In the genomic region with DNA sequence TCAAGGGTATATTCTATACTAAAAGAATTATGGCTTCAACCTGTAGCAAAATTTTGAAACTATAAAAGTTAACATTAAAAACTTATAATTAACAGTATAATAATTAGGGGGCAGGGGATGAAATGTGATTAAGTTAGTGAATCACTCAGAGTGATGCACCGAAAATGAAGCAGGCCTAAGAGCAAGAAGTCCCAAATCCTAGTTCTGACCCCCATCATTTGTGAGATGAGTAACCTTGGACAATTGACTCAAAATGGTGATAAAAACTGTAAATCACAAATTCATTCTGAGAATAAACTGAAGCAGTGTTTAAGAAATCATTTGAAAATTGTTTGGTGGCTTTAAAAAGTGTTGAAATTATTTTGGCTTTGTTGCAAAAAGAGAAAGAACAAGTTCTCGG, we compare ENCODE assay signal across 17 cellular contexts.
"Had no signal": no experiment of that assay in that cellular context is flagged by ENCODE, and none has a peak within 500 bp of the region (broad histone marks: within the 10 kb centered on the region; RNA-seq: fewer than 3 reads in every experiment).

No MANE protein-coding gene starts in this region.

- H3K9ac ChIP-seq: parathyroid adenoma had no signal

- H3K4me1 ChIP-seq: colonic mucosa, parathyroid adenoma had no signal

- H2AFZ ChIP-seq: parathyroid adenoma had no signal

- H3K4me3 Mint-ChIP-seq: activated CD4-positive, alpha-beta T cell treated with anti-CD3 and anti-CD28 coated beads, Interleukin-2, amount 10 ng/mL, durations not matched to agents 7 days and 5 days had no signal

- H3K27ac Mint-ChIP-seq: activated CD4-positive, alpha-beta T cell treated with anti-CD3 and anti-CD28 coated beads, Interleukin-2, amount 10 ng/mL, durations not matched to agents 7 days and 5 days; activated naive CD4-positive, alpha-beta T cell treated with anti-CD3 and anti-CD28 coated beads, Interleukin-2, amount 50 U/mL, for 72 hours had no signal

- H3K27ac ChIP-seq: colonic mucosa, parathyroid adenoma, suprapubic skin had no signal

- H3K36me3 ChIP-seq: colonic mucosa, suprapubic skin had no signal

- DNase-seq: activated CD4-positive, alpha-beta T cell treated with anti-CD3 and anti-CD28 coated beads, Interleukin-2, amount 10 ng/mL, durations not matched to agents 7 days and 5 days; activated CD4-positive, CD25-positive, alpha-beta regulatory T cell; activated effector memory CD4-positive, alpha-beta T cell treated with Interleukin-2 at 50 U/mL for 16 hours; activated T-cell treated with anti-CD3 and anti-CD28 coated beads for 4 hours; amniotic stem cell; caudate nucleus; colonic mucosa; hypothalamus; kidney glomerular epithelial cell; retina; stimulated activated CD4-positive, alpha-beta T cell treated with anti-CD3 and anti-CD28 coated beads, Interleukin-15, amount 100 ng/mL, for 24 hours; stimulated activated CD4-positive, alpha-beta T cell treated with anti-CD3 and anti-CD28 coated beads, Interleukin-4, amount 100 ng/mL, for 24 hours; stimulated activated naive CD4-positive, alpha-beta T cell treated with Interleukin-2 at 50 U/mL for 16 hours; SW 1271 had no signal

- H3K79me2 ChIP-seq: parathyroid adenoma had no signal

- H3K4me3 ChIP-seq: colonic mucosa, suprapubic skin had no signal

- H3K27me3 Mint-ChIP-seq: activated CD4-positive, alpha-beta T cell treated with anti-CD3 and anti-CD28 coated beads, Interleukin-2, amount 10 ng/mL, durations not matched to agents 7 days and 5 days had no signal

- H3K9me3 ChIP-seq: colonic mucosa, suprapubic skin had no signal

- H3K27me3 ChIP-seq: colonic mucosa, suprapubic skin had no signal
